In genomic region chr12:49662998-49663843, GRCh38 we compare ENCODE assay signal across 8 cellular contexts. TPM values are rescaled to one million over a fixed set of nuclear protein-coding genes. Genes with fewer than 3 reads are reported as not detected.
DNase-seq lines count a peak whose midpoint lies in the region; ATAC-seq and TF ChIP-seq lines count a peak whose summit lies in the region.

No MANE protein-coding gene starts in this region.

- H3K27me3 Mint-ChIP-seq in activated naive CD8-positive, alpha-beta T cell: no peaks in the 10 kb centered on the region

- WGBS in right cardiac atrium: 8% methylated on average over 5 of the region's 5 CpGs
- 1 to 6% (median 4%) methylated on average over 5 of the region's 5 CpGs for WGBS in spleen, 5 donors

- TF ChIP-seq CTCF in spleen (IDR thresholded peaks at IDR 0.05 in 8 of 11, conservative IDR thresholded peaks at IDR 0.05 in 3 of 11): no peak

- H3K4me1 Mint-ChIP-seq in activated naive CD8-positive, alpha-beta T cell (ENCODE audit: low read depth): peaks cover 75% of the 10 kb centered on the region

- H3K9me3 ChIP-seq in SK-N-MC (ENCODE audit: low read depth, low read length) (no peaks in the 10 kb centered on the region), right cardiac atrium (ENCODE audit: control insufficient read depth, low read length) (no peaks in the 10 kb centered on the region), spleen (no peaks in the 10 kb centered on the region)

- H3K4me1 ChIP-seq in right cardiac atrium (ENCODE audit: control insufficient read depth, insufficient read depth, low read length) (peaks cover 32% of the 10 kb centered on the region), spleen (peaks cover 35 to 100% (median 75%) of the 10 kb centered on the region in 6 donors)

- intact Hi-C loops in right cardiac atrium (cut with DNase I) (no loop called here), spleen (cut with DNase I; ENCODE audit: low total_unique reads) (no loop called here)

- TF ChIP-seq POLR2A in spleen (IDR thresholded peaks at IDR 0.05): no peak

- H3K36me3 Mint-ChIP-seq in activated naive CD8-positive, alpha-beta T cell: peaks cover 24% of the 10 kb centered on the region

- peak; percentile 72 for ATAC-seq in GM19023 (IDR thresholded peaks at IDR 0.05; ENCODE audit: unreplicated experiment)
- ATAC-seq in HG03280 (IDR thresholded peaks at IDR 0.05; ENCODE audit: unreplicated experiment): peak; percentile 45
- peak; percentile 86 to 93 for ATAC-seq in right cardiac atrium
- ATAC-seq in HG03025 (IDR thresholded peaks at IDR 0.05; ENCODE audit: low FRiP score, unreplicated experiment): no peak

- peak overlapping the region; percentile 81 for H3K4me3 Mint-ChIP-seq in activated naive CD8-positive, alpha-beta T cell

- H3K27ac Mint-ChIP-seq in activated naive CD8-positive, alpha-beta T cell: peak overlapping the region; percentile 97

- H3K27me3 ChIP-seq in right cardiac atrium (ENCODE audit: control insufficient read depth, insufficient read depth) (no peaks in the 10 kb centered on the region), spleen (replicated peaks in 1 of 7) (no peaks in the 10 kb centered on the region)

- H3K36me3 ChIP-seq in SK-N-MC (ENCODE audit: insufficient read depth, low read length): peaks cover 3% of the 10 kb centered on the region; the same call in 1 of the 2 replicates
- peaks cover 0 to 36% (median 0%) of the 10 kb centered on the region in 6 donors for H3K36me3 ChIP-seq in spleen

- H3K9me3 Mint-ChIP-seq in activated naive CD8-positive, alpha-beta T cell (ENCODE audit: low read depth): no peaks in the 10 kb centered on the region

- H3K9ac ChIP-seq in SK-N-MC (ENCODE audit: insufficient read length): peak overlapping the region; percentile 30

- peak; percentile 85 for DNase-seq in A172 (ENCODE audit: low spot score)
- DNase-seq in SK-N-MC (ENCODE audit: low read depth, low spot score): peak; percentile 44
- peak; percentile 80 to 88 (median 86) for DNase-seq in right cardiac atrium
- peak; percentile 92 for DNase-seq in spleen

- H3K4me3 ChIP-seq in SK-N-MC (peak overlapping the region; percentile 45), right cardiac atrium (ENCODE audit: low read length) (no peak overlapping the region), spleen (peak overlapping the region in 4 of 8 donors; percentile 8 to 49 (median 16))

- H3K27ac ChIP-seq in SK-N-MC (peak overlapping the region; percentile 64), right cardiac atrium (ENCODE audit: low read length) (peak overlapping the region; percentile 72), spleen (peak overlapping the region; percentile 59 to 87 (median 82))

RNA-seq across cellular contexts. Expression of gene PRPF40B, which starts 39.9 kb away (rescaled TPM):
- total RNA-seq in A172 (2014; rRNA removed; shearing (Covaris generic)): 9.1 and 13.9 TPM in 2 replicates
- total RNA-seq in right cardiac atrium (10 to 100 TPM; 19.2 to 26.7 (median 22.1) TPM), spleen (10 to 100 TPM in 6 of 7 donors, 1 to 10 TPM in 1; 8.0 to 28.3 (median 20.7) TPM)
- polyA plus RNA-seq in right cardiac atrium (15.9 TPM), spleen (10 to 100 TPM in 2 of 3 donors, 1 to 10 TPM in 1; 5.9 to 18.0 (median 13.7) TPM)

RNA-seq across cellular contexts. Expression of gene FMNL3, which starts 44.0 kb away (rescaled TPM):
- total RNA-seq in A172 (2014; rRNA removed; shearing (Covaris generic)): 16.4 and 16.6 TPM in 2 replicates
- total RNA-seq in right cardiac atrium (10 to 100 TPM; 11.7 to 19.0 (median 11.9) TPM), spleen (10 to 100 TPM; 26.4 to 46.9 (median 37.0) TPM)
- polyA plus RNA-seq in right cardiac atrium (7.0 TPM), spleen (10 to 100 TPM in 1 of 3 donors, 1 to 10 TPM in 2; 8.6 to 13.0 (median 9.9) TPM)

RNA-seq across cellular contexts. Expression of gene FAM186B, which starts 57.8 kb away (rescaled TPM):
- 0.05 and 0.55 TPM in 2 replicates for total RNA-seq in A172 (2014; rRNA removed; shearing (Covaris generic))
- total RNA-seq in right cardiac atrium (under 1 TPM; 0.17 to 0.74 (median 0.43) TPM), spleen (under 1 TPM in 4 of 7 donors, not detected in 3; 0.27 to 0.67 (median 0.41) TPM)
- polyA plus RNA-seq in right cardiac atrium (0.16 TPM), spleen (under 1 TPM in 2 of 3 donors, not detected in 1; 0.08 to 0.10 TPM)
